In genomic region chr6:16846399-16846778, GRCh38 we compare ENCODE assay signal across 25 cellular contexts.
"Had no signal": no experiment of that assay in that cellular context is flagged by ENCODE, and none has a peak within 500 bp of the region (broad histone marks: within the 10 kb centered on the region; RNA-seq: fewer than 3 reads in every experiment).

No MANE protein-coding gene starts in this region.

- H3K27ac ChIP-seq: colonic mucosa, epithelial cell of prostate, esophagus squamous epithelium, gastrocnemius medialis, heart right ventricle, left lung, lower lobe of right lung had no signal

- H3K36me3 ChIP-seq: colonic mucosa, esophagus squamous epithelium, gastrocnemius medialis, heart right ventricle, left lung, lower lobe of right lung had no signal

- H3K9me3 ChIP-seq: colonic mucosa, esophagus squamous epithelium, gastrocnemius medialis, heart right ventricle, left lung, lower lobe of right lung, mucosa of descending colon had no signal

- FAIRE-seq: endometrium, islet of Langerhans, keratinocyte had no signal

- ATAC-seq: effector memory CD8-positive, alpha-beta T cell; esophagus mucosa; gastrocnemius medialis; heart right ventricle; left cardiac atrium; left lung; left ventricle myocardium superior; lower lobe of right lung; mucosa of descending colon had no signal

- H3K4me1 ChIP-seq: colonic mucosa had no signal

- H3K27me3 ChIP-seq: colonic mucosa, esophagus squamous epithelium, gastrocnemius medialis, left lung had no signal

- DNase-seq: colonic mucosa; cortex of kidney; effector CD8-positive, alpha-beta T cell; effector memory CD8-positive, alpha-beta T cell; endodermal cell; erythroblast; esophagus squamous epithelium; foreskin melanocyte; gastrocnemius medialis; glutamatergic neuron; head of caudate nucleus; heart right ventricle; hippocampal formation; left cardiac atrium; left lung; left ventricle myocardium superior; lower lobe of right lung; mesenchymal stem cell; mucosa of descending colon; naive B cell had no signal

- H3K4me3 ChIP-seq: colonic mucosa, esophagus squamous epithelium, gastrocnemius medialis, heart right ventricle, left lung, lower lobe of right lung, mucosa of descending colon had no signal
